Comparison of ENCODE assay signal across 10 cellular contexts in the genomic region with DNA sequence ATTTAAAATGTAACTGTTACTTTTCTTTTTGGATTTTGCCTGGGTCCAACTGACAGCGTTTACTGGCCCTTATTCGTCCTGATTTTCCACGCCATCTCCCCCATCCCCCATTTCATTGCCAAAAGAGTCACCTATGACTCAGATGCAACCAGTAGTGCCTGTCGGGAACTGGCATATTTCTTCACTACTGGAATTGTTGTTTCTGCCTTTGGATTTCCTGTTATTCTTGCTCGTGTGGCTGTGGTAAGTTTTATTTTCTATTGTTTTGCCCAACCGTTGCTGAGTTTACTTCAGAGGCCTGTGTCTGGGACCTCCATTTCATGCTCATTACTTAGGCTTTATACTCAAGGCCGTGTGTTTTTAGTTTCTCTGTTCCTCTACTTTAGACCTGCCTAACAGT. TPM values are rescaled to one million over a fixed set of nuclear protein-coding genes. Genes with fewer than 3 reads are reported as not detected.
DNase-seq lines count a peak whose midpoint lies in the region; ATAC-seq and TF ChIP-seq lines count a peak whose summit lies in the region.
"Had no signal": no experiment of that assay in that cellular context is flagged by ENCODE, and none has a peak within 500 bp of the region (broad histone marks: within the 10 kb centered on the region; RNA-seq: fewer than 3 reads in every experiment).

No MANE protein-coding gene starts in this region.

- no peak overlapping the region for H3K4me2 ChIP-seq in OCI-LY7 (ENCODE audit: low read length)

- H4K20me1 ChIP-seq in OCI-LY7 (ENCODE audit: insufficient read depth, low read length), result no peaks in the 10 kb centered on the region

- H3K9me2 ChIP-seq in OCI-LY7 (ENCODE audit: insufficient read depth, low read length), result no peaks in the 10 kb centered on the region

- intact Hi-C loops in OCI-LY7 (cut with micrococcal nuclease; ENCODE audit: unreplicated experiment), result loop anchor here (5.0 kb wide), 1 partner anchor 193 kb away; no protein-coding TSS in a partner anchor

- peaks cover 41% of the 10 kb centered on the region for H3K36me3 Mint-ChIP-seq in HFFc6 (ENCODE audit: low read depth)
- H3K36me3 Mint-ChIP-seq in stimulated activated effector memory CD8-positive, alpha-beta T cell treated with anti-CD3 and anti-CD28 coated beads, Interleukin-12 subunit alpha, Interleukin-12 subunit beta, amount 100 ng/mL, for 72 hours, result peaks cover 71% of the 10 kb centered on the region

- peaks cover 40% of the 10 kb centered on the region for H3K36me3 ChIP-seq in right atrium auricular region
- peaks cover 46% of the 10 kb centered on the region for H3K36me3 ChIP-seq in OCI-LY7 (ENCODE audit: insufficient read depth, low read length)

- H2AFZ ChIP-seq in OCI-LY7 (ENCODE audit: low read length), result no peak overlapping the region

- no peaks in the 10 kb centered on the region; the same call in 1 of the 2 replicates for H3K27me3 Mint-ChIP-seq in HFFc6 (ENCODE audit: insufficient read depth)

- no peaks in the 10 kb centered on the region for H3K9me3 Mint-ChIP-seq in HFFc6
- H3K9me3 Mint-ChIP-seq in stimulated activated effector memory CD8-positive, alpha-beta T cell treated with anti-CD3 and anti-CD28 coated beads, Interleukin-12 subunit alpha, Interleukin-12 subunit beta, amount 100 ng/mL, for 72 hours, result no peaks in the 10 kb centered on the region

- POLR2A ChIA-PET in OCI-LY7 (lab: Charles Lee), result interaction anchor here (2.8 kb wide), 1 partner anchor 10 kb away, joined by 11 read pairs; a partner anchor contains a TSS

- CTCF ChIA-PET in OCI-LY7 (lab: Charles Lee; ENCODE audit: unreplicated experiment), result no interaction called here

- DNase-seq in HFFc6, result peak; percentile 83
- peak; percentile 27 for DNase-seq in amniotic stem cell (lab: John Stamatoyannopoulos, UW)
- no peak for DNase-seq in right atrium auricular region (ENCODE audit: low spot score)
- no peak for DNase-seq in stimulated activated effector memory CD8-positive, alpha-beta T cell treated with anti-CD3 and anti-CD28 coated beads, Interleukin-12 subunit alpha, Interleukin-12 subunit beta, amount 100 ng/mL, for 72 hours (ENCODE audit: low spot score in 2 of 2)
- no peak for DNase-seq in OCI-LY7 (ENCODE audit: low spot score)
- no peak for DNase-seq in effector CD4-positive, alpha-beta T cell
- no peak for DNase-seq in T1000 (lab: John Stamatoyannopoulos, UW)
- DNase-seq: KBM-7 had no signal

- H3K27ac ChIP-seq in right atrium auricular region (peak overlapping the region; percentile 23 to 61), OCI-LY7 (ENCODE audit: low read depth, low read length, poor library complexity, severe bottlenecking) (no peak overlapping the region)
- H3K27ac ChIP-seq: SK-N-MC had no signal

- H3K4me1 Mint-ChIP-seq in HFFc6 (ENCODE audit: low read depth), result peaks cover 41% of the 10 kb centered on the region
- peaks cover 21% of the 10 kb centered on the region for H3K4me1 Mint-ChIP-seq in stimulated activated effector memory CD8-positive, alpha-beta T cell treated with anti-CD3 and anti-CD28 coated beads, Interleukin-12 subunit alpha, Interleukin-12 subunit beta, amount 100 ng/mL, for 72 hours

- no peaks in the 10 kb centered on the region for H3K9me3 ChIP-seq in right atrium auricular region
- no peaks in the 10 kb centered on the region for H3K9me3 ChIP-seq in OCI-LY7 (ENCODE audit: low read length)

- H3K27me3 ChIP-seq in right atrium auricular region, result no peaks in the 10 kb centered on the region

- H3K27ac Mint-ChIP-seq in HFFc6, result peak overlapping the region; percentile 95
- peak overlapping the region; percentile 5 for H3K27ac Mint-ChIP-seq in stimulated activated effector memory CD8-positive, alpha-beta T cell treated with anti-CD3 and anti-CD28 coated beads, Interleukin-12 subunit alpha, Interleukin-12 subunit beta, amount 100 ng/mL, for 72 hours

- no peak for ATAC-seq in stimulated activated effector memory CD8-positive, alpha-beta T cell treated with anti-CD3 and anti-CD28 coated beads, Interleukin-12 subunit alpha, Interleukin-12 subunit beta, amount 100 ng/mL, for 72 hours
- no peak for ATAC-seq in GM18861 (IDR thresholded peaks at IDR 0.05; ENCODE audit: unreplicated experiment)

- peak overlapping the region; percentile 76 for H3K4me3 Mint-ChIP-seq in HFFc6
- H3K4me3 Mint-ChIP-seq in stimulated activated effector memory CD8-positive, alpha-beta T cell treated with anti-CD3 and anti-CD28 coated beads, Interleukin-12 subunit alpha, Interleukin-12 subunit beta, amount 100 ng/mL, for 72 hours, result no peak overlapping the region

- no peaks in the 10 kb centered on the region for H3K79me2 ChIP-seq in OCI-LY7 (ENCODE audit: insufficient read depth, low read depth, low read length)

- BruUV-seq in OCI-LY7 (replicated peaks; lab: Mats Ljungman, UMichigan), result no TSS peak

- H3K4me1 ChIP-seq in right atrium auricular region, result peaks cover 0 to 10% of the 10 kb centered on the region in 2 donors
- H3K4me1 ChIP-seq in OCI-LY7 (ENCODE audit: insufficient read depth, low read length, poor library complexity, severe bottlenecking), result no peaks in the 10 kb centered on the region

- TF ChIP-seq CTCF in HFFc6 (IDR thresholded peaks at IDR 0.05) (no peak), right atrium auricular region (IDR thresholded peaks at IDR 0.05) (no peak), OCI-LY7 (conservative IDR thresholded peaks at IDR 0.05; ENCODE audit: low read length) (no peak)

- H3K4me3 ChIP-seq in right atrium auricular region, result no peak overlapping the region
- H3K4me3 ChIP-seq in OCI-LY7 (ENCODE audit: low read depth, low read length, poor library complexity, severe bottlenecking), result no peak overlapping the region
- H3K4me3 ChIP-seq: SK-N-MC had no signal

RNA-seq across cellular contexts. Expression of a gene that starts 9.3 kb away (rescaled TPM):
- 10 to 100 TPM; 13.5 to 24.8 (median 15.4) TPM for total RNA-seq in HFFc6 (2021; fragmentation: NEBNext Ultra II Directional; extraction: Animal tissue kit (Norgen Biotek cat#: 25700))
- 10 to 100 TPM; 10.8 to 25.2 TPM for total RNA-seq in right atrium auricular region
- total RNA-seq in OCI-LY7 (2014; rRNA removed; shearing (Covaris generic)), result 0.63 and 0.67 TPM in 2 replicates
- 0.68 and 1.0 TPM in 2 replicates for total RNA-seq in OCI-LY7 (2022)

RNA-seq across cellular contexts. Expression of a gene that starts 9.3 kb away (rescaled TPM):
- 100 to 1,000 TPM; 100 to 124 (median 108) TPM for total RNA-seq in HFFc6 (2021; fragmentation: NEBNext Ultra II Directional; extraction: Animal tissue kit (Norgen Biotek cat#: 25700))
- total RNA-seq in right atrium auricular region (10 to 100 TPM; 42.7 to 44.6 TPM), OCI-LY7 (2022) (20.5 and 22.7 TPM in 2 replicates)
- 6.7 and 14.5 TPM in 2 replicates for total RNA-seq in OCI-LY7 (2014; rRNA removed; shearing (Covaris generic))

Comparison
In these comparisons a context has a peak if more than half of its experiments do, and no peak if none do; other contexts are left out.
1. DNase-seq: peak in HFFc6 (single experiment) and amniotic stem cell (single experiment); none in right atrium auricular region (single experiment), stimulated activated effector memory CD8-positive, alpha-beta T cell treated with anti-CD3 and anti-CD28 coated beads, Interleukin-12 subunit alpha, Interleukin-12 subunit beta, amount 100 ng/mL, for 72 hours (0 of 2), OCI-LY7 (single experiment), effector CD4-positive, alpha-beta T cell (single experiment) and T1000 (single experiment).
2. RNA of a gene that starts 9.3 kb away (total RNA-seq): 10.8 to 25.2 TPM in right atrium auricular region and 13.5 to 24.8 TPM in HFFc6; 0.63 to 1.0 TPM in OCI-LY7; every median in the first group is over 4 times any median in the second.